8 cellular contexts compared by ENCODE assay signal in the genomic region with DNA sequence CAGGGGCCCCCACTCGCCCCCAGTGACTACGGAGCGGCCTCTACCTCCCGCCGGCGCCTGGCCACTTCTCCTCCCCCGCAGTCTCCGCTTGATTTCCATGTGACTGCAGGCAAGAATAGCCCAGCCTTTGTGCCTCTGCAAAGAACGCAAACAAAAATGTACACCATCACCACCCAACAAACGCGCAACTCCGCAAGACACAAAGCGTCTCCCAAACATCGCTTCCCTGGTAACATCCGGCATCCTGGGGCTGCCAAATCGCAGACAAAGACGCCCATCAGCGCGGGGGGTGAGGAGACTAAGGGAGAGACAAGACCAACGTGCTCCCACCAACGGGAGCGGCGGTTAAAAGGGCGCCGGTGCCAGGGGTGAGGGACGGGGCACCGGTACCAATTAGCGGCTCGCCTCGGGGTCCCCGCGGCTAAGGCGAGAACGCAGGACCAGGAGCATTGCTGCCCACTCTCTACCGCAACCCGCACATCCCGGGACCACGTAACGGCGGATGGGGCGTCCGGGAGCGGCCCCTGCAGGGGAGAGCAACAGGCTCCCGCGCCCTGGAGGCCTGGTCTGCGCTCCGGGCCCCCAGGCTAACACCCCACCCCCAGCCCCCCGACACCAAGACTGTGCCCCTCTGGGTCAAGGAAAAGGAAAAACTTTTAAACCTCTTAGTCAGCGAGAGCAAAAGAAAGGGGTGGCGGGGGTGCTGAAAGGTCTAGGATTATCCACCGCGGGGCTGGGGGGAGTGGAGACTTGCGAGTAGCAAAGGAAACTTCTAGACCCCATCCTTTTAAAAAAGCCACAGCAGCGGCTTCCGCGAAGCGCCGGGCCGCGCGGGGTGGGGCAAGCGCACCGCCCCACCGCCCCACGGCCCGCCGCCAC. TPM values are rescaled to one million over a fixed set of nuclear protein-coding genes. Genes with fewer than 3 reads are reported as not detected.
DNase-seq lines count a peak whose midpoint lies in the region; ATAC-seq and TF ChIP-seq lines count a peak whose summit lies in the region.

No MANE protein-coding gene starts in this region.

- H2BK15ac ChIP-seq in IMR-90 (ENCODE audit: low read depth, low read length): peak overlapping the region; percentile 29; the same call in 1 of the 3 replicates

- POLR2A ChIA-PET in IMR-90 (lab: Charles Lee; ENCODE audit: unreplicated experiment): interaction anchor here (0.6 kb wide), 1 partner anchor 63 kb away, joined by 12 read pairs; no protein-coding TSS in a partner anchor

- H2BK20ac ChIP-seq in IMR-90 (ENCODE audit: low read depth, low read length): peak overlapping the region; percentile 1; the same call in 1 of the 2 replicates

- H4K91ac ChIP-seq in IMR-90 (ENCODE audit: insufficient read depth, low read depth, low read length): peak overlapping the region; percentile 76

- H2BK120ac ChIP-seq in IMR-90 (ENCODE audit: low read depth, low read length): peak overlapping the region; percentile 79

- H3K4ac ChIP-seq in IMR-90 (ENCODE audit: low read depth, low read length): peak overlapping the region; percentile 90

- H3K9me3 ChIP-seq in IMR-90 (ENCODE audit: control insufficient read depth, insufficient read depth, low read length): no peaks in the 10 kb centered on the region

- H3K27ac ChIP-seq in 22Rv1 (peak overlapping the region; percentile 63), IMR-90 (ENCODE audit: insufficient read depth, low read length) (peak overlapping the region; percentile 89), adipose tissue (ENCODE audit: low read depth, low read length) (peak overlapping the region; percentile 45)

- TF ChIP-seq RAD21 in IMR-90 (IDR thresholded peaks at IDR 0.05; ENCODE audit: low read length): no peak

- peak overlapping the region; percentile 93 for H3K23ac ChIP-seq in IMR-90 (ENCODE audit: low read depth, low read length)

- peak overlapping the region; percentile 93 for H2AFZ ChIP-seq in IMR-90 (replicated peaks; ENCODE audit: low read length, poor library complexity)

- WGBS in IMR-90 (ENCODE audit: extremely low coverage in 2 of 2, insufficient read length in 1 of 2), 2 experiments: 0% methylated on average over 10 of the region's 67 CpGs; no CpG with 5 or more reads in 1 of the 2 experiments
- WGBS in adipose tissue, 3 donors: 1 to 2% (median 2%) methylated on average over 63 to 67 of the region's 67 CpGs

- H3K18ac ChIP-seq in IMR-90 (ENCODE audit: low read depth, low read length): peak overlapping the region; percentile 67

- in situ Hi-C loops in IMR-90 (cut with MboI; ENCODE audit: low sequenced_read_pairs): no loop called here

- TF ChIP-seq POLR2A in IMR-90 (IDR thresholded peaks at IDR 0.05; ENCODE audit: low read depth, low read length) (peak; percentile 72), GM18505 (IDR thresholded peaks at IDR 0.05; ENCODE audit: borderline replicate concordance, extremely low read depth, insufficient read depth, insufficient read length) (no peak)

- peak; percentile 74 for DNase-seq in IMR-90
- peak; percentile 73 for DNase-seq in left cardiac atrium
- peak; percentile 84 for DNase-seq in pons (ENCODE audit: low spot score)
- DNase-seq in activated T-cell treated with anti-CD3 and anti-CD28 coated beads, Interleukin-2, amount 50 U/mL, for 72 hours: no peak
- DNase-seq in T-helper 2 cell: no peak

- H2AK5ac ChIP-seq in IMR-90 (ENCODE audit: low read depth, low read length): peak overlapping the region; percentile 82

- no peaks in the 10 kb centered on the region for H3K27me3 ChIP-seq in IMR-90 (ENCODE audit: control insufficient read depth, insufficient read depth, low read length)

- H3K36me3 ChIP-seq in IMR-90 (ENCODE audit: control insufficient read depth, insufficient read depth, low read length): no peaks in the 10 kb centered on the region

- TF ChIP-seq CTCF in 22Rv1 (IDR thresholded peaks at IDR 0.05) (no peak), IMR-90 (conservative IDR thresholded peaks at IDR 0.05; ENCODE audit: low read depth, low read length) (peak; percentile 19; the same call in 1 of the 2 replicates)

- peak overlapping the region; percentile 83 for H3K4me2 ChIP-seq in IMR-90 (ENCODE audit: low read depth, low read length)

- H2AK9ac ChIP-seq in IMR-90 (replicated peaks; ENCODE audit: low read depth, low read length, poor library complexity): peak overlapping the region; percentile 78

- peaks cover 15% of the 10 kb centered on the region for H3K27me3 Mint-ChIP-seq in activated T-cell treated with anti-CD3 and anti-CD28 coated beads, Interleukin-2, amount 50 U/mL, for 72 hours (ENCODE audit: low read depth)

- no peaks in the 10 kb centered on the region for H3K36me3 Mint-ChIP-seq in activated T-cell treated with anti-CD3 and anti-CD28 coated beads, Interleukin-2, amount 50 U/mL, for 72 hours (ENCODE audit: insufficient read depth in 2 of 2)

- H4K20me1 ChIP-seq in IMR-90 (ENCODE audit: insufficient read depth, low read length): no peaks in the 10 kb centered on the region

- peak overlapping the region; percentile 84 for H2BK5ac ChIP-seq in IMR-90 (ENCODE audit: low read depth, low read length, poor library complexity, severe bottlenecking)

- H3K4me3 ChIP-seq in IMR-90 (ENCODE audit: insufficient read depth, low read depth, low read length): peak overlapping the region; percentile 66

- H3K4me3 Mint-ChIP-seq in activated T-cell treated with anti-CD3 and anti-CD28 coated beads, Interleukin-2, amount 50 U/mL, for 72 hours: no peak overlapping the region

- peak overlapping the region; percentile 86 for H3K56ac ChIP-seq in IMR-90 (ENCODE audit: extremely low read depth, insufficient read depth, low read length)

- peak overlapping the region; percentile 87 for H3K14ac ChIP-seq in IMR-90 (replicated peaks; ENCODE audit: low read depth, low read length)

- dilution Hi-C loops in IMR-90 (cut with HindIII; ENCODE audit: low sequenced_read_pairs, unreplicated experiment): no loop called here

- no peak overlapping the region for H3K27ac Mint-ChIP-seq in activated T-cell treated with anti-CD3 and anti-CD28 coated beads, Interleukin-2, amount 50 U/mL, for 72 hours

- no peaks in the 10 kb centered on the region for H3K9me1 ChIP-seq in IMR-90 (ENCODE audit: insufficient read depth, low read length)

- peaks cover 11% of the 10 kb centered on the region for H3K4me1 ChIP-seq in IMR-90 (ENCODE audit: control insufficient read depth, insufficient read depth, low read length)

- ATAC-seq in IMR-90 (ENCODE audit: low read depth): peak; percentile 47
- peak; percentile 60 to 66 for ATAC-seq in left cardiac atrium
- no peak for ATAC-seq in activated T-cell treated with anti-CD3 and anti-CD28 coated beads, Interleukin-2, amount 50 U/mL, for 72 hours (replicated peaks in 1 of 2)
- ATAC-seq in GM18505 (IDR thresholded peaks at IDR 0.05; ENCODE audit: unreplicated experiment): no peak

- intact Hi-C loops in IMR-90 (cut with micrococcal nuclease): loop anchor here (10.0 kb wide), 2 partner anchors 154 to 1146 kb away; no protein-coding TSS in a partner anchor
- intact Hi-C loops in left cardiac atrium (cut with DNase I): no loop called here

- peak overlapping the region; percentile 81 for H3K9ac ChIP-seq in IMR-90 (ENCODE audit: low read depth, low read length)

- BruUV-seq in IMR-90 (replicated peaks; lab: Mats Ljungman, UMichigan): no TSS peak

- H4K5ac ChIP-seq in IMR-90 (ENCODE audit: low read depth, low read length): peak overlapping the region; percentile 57

- H4K8ac ChIP-seq in IMR-90 (ENCODE audit: low read depth in 2 of 2, low read length in 2 of 2): peak overlapping the region; percentile 24 to 91

- H3K4me1 Mint-ChIP-seq in activated T-cell treated with anti-CD3 and anti-CD28 coated beads, Interleukin-2, amount 50 U/mL, for 72 hours (ENCODE audit: low read depth): no peaks in the 10 kb centered on the region

- H3K79me1 ChIP-seq in IMR-90 (ENCODE audit: low read depth in 1 of 2, low read length in 2 of 2): peaks cover 11 to 27% of the 10 kb centered on the region in 2 experiments; a peak in 3 of 4 replicates

- peaks cover 2 to 3% of the 10 kb centered on the region in 2 donors for H3K9me3 Mint-ChIP-seq in activated T-cell treated with anti-CD3 and anti-CD28 coated beads, Interleukin-2, amount 50 U/mL, for 72 hours

- CTCF ChIA-PET in IMR-90 (lab: Yijun Ruan, JAX): no interaction called here

TF ChIP-seq in IMR-90, 13 proteins besides CTCF, POLR2A, EP300 and RAD21 (continues in another document):
- TF ChIP-seq RCOR1 (IDR thresholded peaks at IDR 0.05; ENCODE audit: insufficient replicate concordance, low read length) (no peak), CEBPB (IDR thresholded peaks at IDR 0.05; ENCODE audit: low read depth, low read length) (no peak), MXI1 (IDR thresholded peaks at IDR 0.05; ENCODE audit: borderline replicate concordance, low read depth, low read length) (no peak), BHLHE40 (IDR thresholded peaks at IDR 0.05; ENCODE audit: low read depth, low read length) (no peak), NFE2L2 (IDR thresholded peaks at IDR 0.05; ENCODE audit: low read depth, low read length) (no peak), SMC3 (IDR thresholded peaks at IDR 0.05; ENCODE audit: low read depth, low read length) (no peak), CHD1 (IDR thresholded peaks at IDR 0.05; ENCODE audit: low read depth, low read length) (0 out of 2 replicates have a peak, but pooled peaks have one; percentile 50), MAZ (IDR thresholded peaks at IDR 0.05; ENCODE audit: borderline replicate concordance, low read depth, low read length) (peak; percentile 36; the same call in 1 of the 2 replicates)
- TF ChIP-seq, protein P1, sequence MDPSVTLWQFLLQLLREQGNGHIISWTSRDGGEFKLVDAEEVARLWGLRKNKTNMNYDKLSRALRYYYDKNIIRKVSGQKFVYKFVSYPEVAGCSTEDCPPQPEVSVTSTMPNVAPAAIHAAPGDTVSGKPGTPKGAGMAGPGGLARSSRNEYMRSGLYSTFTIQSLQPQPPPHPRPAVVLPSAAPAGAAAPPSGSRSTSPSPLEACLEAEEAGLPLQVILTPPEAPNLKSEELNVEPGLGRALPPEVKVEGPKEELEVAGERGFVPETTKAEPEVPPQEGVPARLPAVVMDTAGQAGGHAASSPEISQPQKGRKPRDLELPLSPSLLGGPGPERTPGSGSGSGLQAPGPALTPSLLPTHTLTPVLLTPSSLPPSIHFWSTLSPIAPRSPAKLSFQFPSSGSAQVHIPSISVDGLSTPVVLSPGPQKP (IDR thresholded peaks at IDR 0.05; ENCODE audit: borderline replicate concordance, low read depth, low read length): no peak

RNA-seq across cellular contexts. Expression of a gene that starts 0.9 kb away (rescaled TPM):
- total RNA-seq in IMR-90 (2012; rRNA removed) (39.3 and 46.4 TPM in 2 replicates), left cardiac atrium (10 to 100 TPM; 52.3 to 63.1 TPM)
- polyA plus RNA-seq in IMR-90 (2012; rRNA removed) (14.6 and 18.8 TPM in 2 replicates), adipose tissue (10 to 100 TPM in 2 of 3 donors, 1 to 10 TPM in 1; 4.0 to 37.3 (median 24.7) TPM)
- 3.6 and 5.9 TPM in 2 replicates for polyA plus RNA-seq in IMR-90 (2012; cell fraction: cytosol; rRNA removed)
- 10.0 and 65.1 TPM in 2 replicates for polyA plus RNA-seq in IMR-90 (2012; cell fraction: nucleus; rRNA removed; ENCODE audit: low replicate concordance)
- total RNA-seq in activated T-cell treated with anti-CD3 and anti-CD28 coated beads, Interleukin-2, amount 50 U/mL, for 72 hours: not detected

Comparison
In these comparisons a context has a peak if more than half of its experiments do, and no peak if none do; other contexts are left out.
1. ATAC-seq: peak in IMR-90 (single experiment) and left cardiac atrium (2 of 2); none in activated T-cell treated with anti-CD3 and anti-CD28 coated beads, Interleukin-2, amount 50 U/mL, for 72 hours (0 of 2) and GM18505 (single experiment).
2. DNase-seq: peak in IMR-90 (single experiment), left cardiac atrium (single experiment) and pons (single experiment); none in activated T-cell treated with anti-CD3 and anti-CD28 coated beads, Interleukin-2, amount 50 U/mL, for 72 hours (0 of 2) and T-helper 2 cell (0 of 5).
3. RNA of a gene that starts 0.9 kb away (total RNA-seq): 52.3 to 63.1 TPM in left cardiac atrium and 39.3 to 46.4 TPM in IMR-90; not detected in activated T-cell treated with anti-CD3 and anti-CD28 coated beads, Interleukin-2, amount 50 U/mL, for 72 hours; every median in the first group is over 10 times any median in the second.
4. Peak in every context shown above with its lines, with median percentiles within 50 percentile points of each other: H3K27ac ChIP-seq.